Comparison of ENCODE assay signal across 16 cellular contexts in the genomic region with DNA sequence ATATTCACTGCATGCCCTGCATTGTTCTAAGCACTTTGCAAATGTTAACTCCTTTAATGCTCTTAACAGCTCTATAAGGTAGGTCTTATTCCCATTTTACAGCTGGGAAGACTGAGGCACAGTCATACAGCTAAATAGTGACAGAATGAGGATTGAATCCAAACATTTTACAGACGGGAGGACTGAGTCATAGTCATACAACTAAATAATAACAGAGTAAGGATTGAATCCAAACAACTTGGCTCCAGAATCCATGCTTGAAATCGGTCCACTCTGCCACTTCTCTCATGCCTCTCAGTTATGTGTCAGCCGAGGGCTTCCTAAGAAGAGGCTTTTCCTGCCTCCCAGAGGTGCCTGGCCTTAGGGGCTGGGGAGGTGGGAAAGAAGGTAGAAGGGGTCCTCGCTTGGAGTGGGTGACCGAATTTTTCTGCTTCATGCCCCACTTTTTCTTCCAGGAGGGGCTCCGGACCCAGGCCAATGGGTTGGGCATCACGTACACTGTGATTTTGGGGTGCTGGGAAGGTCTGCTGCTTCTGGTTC. TPM values are rescaled to one million over a fixed set of nuclear protein-coding genes. Genes with fewer than 3 reads are reported as not detected.
A peak's percentile ranks its signal among the peaks of the same experiment; 100 is the strongest.
DNase-seq lines count a peak whose midpoint lies in the region; ATAC-seq and TF ChIP-seq lines count a peak whose summit lies in the region.
"Had no signal": no experiment of that assay in that cellular context is flagged by ENCODE, and none has a peak within 500 bp of the region (broad histone marks: within the 10 kb centered on the region; RNA-seq: fewer than 3 reads in every experiment).

No MANE protein-coding gene starts in this region.

- H3K4me1 ChIP-seq in HEK293 (ENCODE audit: control insufficient read depth, insufficient read depth, low read length), result peaks cover 9% of the 10 kb centered on the region; the same call in 1 of the 2 replicates
- peaks cover 11 to 18% of the 10 kb centered on the region in 2 donors for H3K4me1 ChIP-seq in neuronal stem cell (ENCODE audit: control insufficient read depth in 2 of 2, insufficient read depth in 1 of 2, low read depth in 1 of 2, low read length in 2 of 2)

- H2BK15ac ChIP-seq in neuronal stem cell (ENCODE audit: low read length), result no peak overlapping the region

- H2AK5ac ChIP-seq in neuronal stem cell (ENCODE audit: low read depth, low read length), result no peak overlapping the region

- H3K27me3 ChIP-seq in neuronal stem cell (ENCODE audit: control insufficient read depth in 3 of 3, insufficient read depth in 3 of 3, low read depth in 1 of 3, low read length in 3 of 3), result peaks cover 0 to 9% (median 0%) of the 10 kb centered on the region in 3 experiments
- H3K27me3 ChIP-seq: tibial nerve had no signal

- ATAC-seq in HG03469 (IDR thresholded peaks at IDR 0.05; ENCODE audit: unreplicated experiment), result no peak

- no peak for TF ChIP-seq CTCF in HEK293 (tag by site-specific recombination; IDR thresholded peaks at IDR 0.05)
- TF ChIP-seq CTCF in cardiac fibroblast (IDR thresholded peaks at IDR 0.05; ENCODE audit: low read depth, low read length), result no peak

- no peak overlapping the region for H4K91ac ChIP-seq in neuronal stem cell (ENCODE audit: low read depth, low read length, poor library complexity)

- H3K18ac ChIP-seq in neuronal stem cell (ENCODE audit: low read length), result peak overlapping the region; percentile 11

- H3K9me3 ChIP-seq in HEK293 (ENCODE audit: control insufficient read depth, insufficient read depth, low read depth, low read length), result no peaks in the 10 kb centered on the region
- no peaks in the 10 kb centered on the region for H3K9me3 ChIP-seq in neuronal stem cell (replicated peaks in 1 of 2; ENCODE audit: control insufficient read depth in 2 of 2, insufficient read depth in 1 of 2, low read depth in 1 of 2, low read length in 2 of 2)
- H3K9me3 ChIP-seq: tibial nerve had no signal

- H3K23ac ChIP-seq in neuronal stem cell (ENCODE audit: low read depth, low read length, poor library complexity), result no peak overlapping the region

- no peak overlapping the region for H2BK5ac ChIP-seq in neuronal stem cell (ENCODE audit: low read length)

- H2BK12ac ChIP-seq in neuronal stem cell (ENCODE audit: low read length), result no peak overlapping the region

- H3K27ac ChIP-seq in HEK293 (ENCODE audit: extremely low read depth, low read depth, low read length), result no peak overlapping the region
- H3K27ac ChIP-seq in neuronal stem cell (replicated peaks; ENCODE audit: low read length), result no peak overlapping the region

- H3K36me3 ChIP-seq in HEK293 (ENCODE audit: control insufficient read depth in 2 of 2, insufficient read depth in 1 of 2, low read length in 2 of 2) (no peaks in the 10 kb centered on the region), neuronal stem cell (replicated peaks in 1 of 2; ENCODE audit: control insufficient read depth in 2 of 2, insufficient read depth in 2 of 2, low read length in 2 of 2) (no peaks in the 10 kb centered on the region)
- H3K36me3 ChIP-seq: tibial nerve had no signal

- POLR2A ChIA-PET in HEK293 (lab: Yijun Ruan, JAX), result interaction anchor here (1.2 kb wide), 1 partner anchor 14 kb away, joined by 3 read pairs; no protein-coding TSS in a partner anchor

- CTCF ChIA-PET in HEK293 (lab: Yijun Ruan, JAX), result interaction anchor here (1.3 kb wide), 1 partner anchor 21 kb away, joined by 4 read pairs; no protein-coding TSS in a partner anchor

- H2BK120ac ChIP-seq in neuronal stem cell (ENCODE audit: low read depth, low read length), result no peak overlapping the region

- H3K79me1 ChIP-seq in neuronal stem cell (ENCODE audit: low read depth, low read length), result peaks cover 2% of the 10 kb centered on the region

- no peak overlapping the region for H3K4me3 ChIP-seq in HEK293 (ENCODE audit: low read depth, low read length)
- no peak overlapping the region for H3K4me3 ChIP-seq in cardiac fibroblast (replicated peaks in 1 of 2; ENCODE audit: low read depth in 2 of 2, low read length in 2 of 2)
- H3K4me3 ChIP-seq in neuronal stem cell (ENCODE audit: low read length in 2 of 2), result no peak overlapping the region
- H3K4me3 ChIP-seq: tibial nerve had no signal

- no peak overlapping the region for H3K14ac ChIP-seq in neuronal stem cell (ENCODE audit: low read length)

- H3K4me2 ChIP-seq in neuronal stem cell (ENCODE audit: insufficient read depth, low read length, poor library complexity, severe bottlenecking), result no peak overlapping the region

- H3K4ac ChIP-seq in neuronal stem cell (ENCODE audit: low read length), result no peak overlapping the region

- peak; percentile 22 for DNase-seq in AG08395 (ENCODE audit: low spot score)
- peak; percentile 47 to 50 for DNase-seq in cardiac fibroblast (ENCODE audit: low read depth in 2 of 2)
- DNase-seq in neuronal stem cell (ENCODE audit: low spot score), result no peak
- DNase-seq in stimulated activated naive CD4-positive, alpha-beta T cell treated with Interleukin-2 at 50 U/mL for 16 hours (lab: John Stamatoyannopoulos, UW), result no peak
- no peak for DNase-seq in globus pallidus (ENCODE audit: low spot score)
- DNase-seq in H4 (ENCODE audit: low spot score), result no peak
- DNase-seq: activated CD4-positive, alpha-beta T cell treated with anti-CD3 and anti-CD28 coated beads for 4 hours; activated naive CD4-positive, alpha-beta T cell; activated T-cell treated with anti-CD3 and anti-CD28 coated beads for 4 hours; MM.1S; NCI-H187; NCI-H2227 treated with DMSO at 0.1 percent for 48 hours; stimulated activated CD4-positive, alpha-beta T cell treated with anti-CD3 and anti-CD28 coated beads, Interleukin-12 subunit alpha, Interleukin-12 subunit beta, amount 100 ng/mL, for 4 hours had no signal

- no peak overlapping the region for H4K8ac ChIP-seq in neuronal stem cell (ENCODE audit: low read depth, low read length)

- no CpG with 5 or more reads among the region's 7 CpGs for WGBS in neuronal stem cell (ENCODE audit: extremely low coverage in 2 of 2, insufficient read length in 2 of 2, insufficient replicate concordance in 1 of 2), 2 donors

- no peak overlapping the region for H2AFZ ChIP-seq in neuronal stem cell (ENCODE audit: low read length)

- H3K9ac ChIP-seq in neuronal stem cell (ENCODE audit: low read depth, low read length, poor library complexity), result peak overlapping the region; percentile 47

TF ChIP-seq in HEK293, 187 proteins besides CTCF, POLR2A, EP300 and RAD21:
- no peak for TF ChIP-seq SALL2 (tag by site-specific recombination; IDR thresholded peaks at IDR 0.05; ENCODE audit: borderline replicate concordance)
- TF ChIP-seq REPIN1 (tag by site-specific recombination; IDR thresholded peaks at IDR 0.05; ENCODE audit: low read depth), result no peak
- no peak for TF ChIP-seq ZNF239 (tag by site-specific recombination; IDR thresholded peaks at IDR 0.05)
- TF ChIP-seq SP7 (tag by site-specific recombination; IDR thresholded peaks at IDR 0.05), result 0 out of 2 replicates have a peak, but pooled peaks have one; percentile 22
- TF ChIP-seq SP3 (tag by site-specific recombination; IDR thresholded peaks at IDR 0.05), result no peak
- peak; percentile 18; the same call in 1 of the 2 replicates for TF ChIP-seq KLF8 (tag by site-specific recombination; IDR thresholded peaks at IDR 0.05)
- TF ChIP-seq ZNF768 (tag by site-specific recombination; IDR thresholded peaks at IDR 0.05), result no peak
- TF ChIP-seq ZNF776 (tag by site-specific recombination; IDR thresholded peaks at IDR 0.05; ENCODE audit: borderline replicate concordance), result no peak
- no peak for TF ChIP-seq ZSCAN30 (tag by site-specific recombination; IDR thresholded peaks at IDR 0.05)
- no peak for TF ChIP-seq MEIS1 (CRISPR knock-in tag; IDR thresholded peaks at IDR 0.05; ENCODE audit: borderline replicate concordance)

RNA-seq across cellular contexts. Expression of gene SMOX, which starts 4.1 kb away (rescaled TPM):
- polyA plus RNA-seq in neuronal stem cell (2013, experiment 1 of 2), result 18.2 TPM
- polyA plus RNA-seq in neuronal stem cell (2013, experiment 2 of 2), result 16.8 TPM
- total RNA-seq in H4 (2014; rRNA removed; shearing (Covaris generic)), result 9.1 and 12.2 TPM in 2 replicates

Comparison
In these comparisons a context has a peak if more than half of its experiments do, and no peak if none do; other contexts are left out.
1. DNase-seq: peak in AG08395 (single experiment) and cardiac fibroblast (2 of 2); none in neuronal stem cell (single experiment), stimulated activated naive CD4-positive, alpha-beta T cell treated with Interleukin-2 at 50 U/mL for 16 hours (single experiment), globus pallidus (single experiment) and H4 (single experiment).